ENCODE assay signal across 14 cellular contexts in genomic region chr2:108271691-108272253, GRCh38. TPM values are rescaled to one million over a fixed set of nuclear protein-coding genes. Genes with fewer than 3 reads are reported as not detected.
DNase-seq lines count a peak whose midpoint lies in the region; ATAC-seq and TF ChIP-seq lines count a peak whose summit lies in the region.
"Had no signal": no experiment of that assay in that cellular context is flagged by ENCODE, and none has a peak within 500 bp of the region (broad histone marks: within the 10 kb centered on the region; RNA-seq: fewer than 3 reads in every experiment).

No MANE protein-coding gene starts in this region.

- DNase-seq in HT1080 (ENCODE audit: low read depth) (peak; percentile 81), MCF 10A (ENCODE audit: unreplicated experiment) (peak; percentile 13), lung microvascular endothelial cell (ENCODE audit: low read depth in 2 of 2) (peak; percentile 12 to 61), NCI-H2196 (lab: John Stamatoyannopoulos, UW; ENCODE audit: unreplicated experiment) (no peak), OCI-M2 (lab: John Stamatoyannopoulos, UW; ENCODE audit: unreplicated experiment) (no peak), KG1 (lab: John Stamatoyannopoulos, UW) (no peak)
- DNase-seq: effector memory CD8-positive, alpha-beta T cell; NCI-H226 had no signal

- peaks cover 12% of the 10 kb centered on the region for H3K4me1 Mint-ChIP-seq in MCF 10A (ENCODE audit: insufficient read depth, unreplicated experiment)

- TF ChIP-seq CTCF in 22Rv1 (IDR thresholded peaks at IDR 0.05) (no peak), MCF 10A (IDR thresholded peaks at IDR 0.05; ENCODE audit: unreplicated experiment) (no peak)

- CTCF ChIA-PET in MCF 10A (lab: Yijun Ruan, JAX): interaction anchor here (0.6 kb wide), 1 partner anchor 718 kb away, joined by 4 read pairs; no protein-coding TSS in a partner anchor

- BruUV-seq in MCF 10A (replicated peaks; lab: Mats Ljungman, UMichigan): no TSS peak

- intact Hi-C loops in MCF 10A (cut with micrococcal nuclease): no loop called here

- no peak overlapping the region for H3K4me3 Mint-ChIP-seq in MCF 10A (ENCODE audit: unreplicated experiment)
- H3K4me3 Mint-ChIP-seq: effector memory CD8-positive, alpha-beta T cell; stimulated activated naive CD8-positive, alpha-beta T cell treated with anti-CD3 and anti-CD28 coated beads, Interleukin-15, Interleukin-2, amounts not matched to agents 100 ng/mL and 50 ng/mL, for 24 hours had no signal

- no peak for ATAC-seq in GM21515 (IDR thresholded peaks at IDR 0.05; ENCODE audit: unreplicated experiment)
- ATAC-seq: effector memory CD8-positive, alpha-beta T cell had no signal

- no peaks in the 10 kb centered on the region for H3K36me3 Mint-ChIP-seq in MCF 10A (ENCODE audit: insufficient read depth, unreplicated experiment)

- peaks cover 7% of the 10 kb centered on the region for H3K9me3 Mint-ChIP-seq in MCF 10A (ENCODE audit: unreplicated experiment)
- H3K9me3 Mint-ChIP-seq: stimulated activated naive CD8-positive, alpha-beta T cell treated with anti-CD3 and anti-CD28 coated beads, Interleukin-15, Interleukin-2, amounts not matched to agents 100 ng/mL and 50 ng/mL, for 24 hours had no signal

- H3K27ac ChIP-seq in 22Rv1: 0 out of 2 replicates have a peak overlapping the region, but pooled peaks have one; percentile 18
- H3K27ac ChIP-seq: BLaER1 had no signal

- no peak overlapping the region for H3K27ac Mint-ChIP-seq in MCF 10A (ENCODE audit: low read depth, unreplicated experiment)
- H3K27ac Mint-ChIP-seq: stimulated activated naive CD8-positive, alpha-beta T cell treated with anti-CD3 and anti-CD28 coated beads, Interleukin-15, Interleukin-2, amounts not matched to agents 100 ng/mL and 50 ng/mL, for 24 hours had no signal

- POLR2A ChIA-PET in MCF 10A (lab: Yijun Ruan, JAX): no interaction called here

- no peaks in the 10 kb centered on the region for H3K27me3 Mint-ChIP-seq in MCF 10A (ENCODE audit: insufficient read depth, unreplicated experiment)

RNA-seq across cellular contexts. Expression of gene SULT1C2, which starts 16.9 kb away (rescaled TPM):
- total RNA-seq in HT1080 (2014; rRNA removed; shearing (Covaris generic)): 1.8 and 2.3 TPM in 2 replicates
- polyA plus RNA-seq in HT1080 (2015; cell fraction: cytosol; rRNA removed): 0.77 and 1.2 TPM in 2 replicates
- 2.8 and 3.0 TPM in 2 replicates for polyA plus RNA-seq in HT1080 (2015; cell fraction: nucleus; rRNA removed)
- not detected in 2 replicates for total RNA-seq in MCF 10A (2022)
- not detected in 2 replicates for total RNA-seq in lung microvascular endothelial cell
- total RNA-seq: activated CD8-positive, alpha-beta memory T cell treated with anti-CD3 and anti-CD28 coated beads for 36 hours; pulmonary artery endothelial cell had no signal

RNA-seq across cellular contexts. Expression of gene SULT1C3, which starts 32.0 kb away (rescaled TPM):
- not detected in 2 replicates for total RNA-seq in HT1080 (2014; rRNA removed; shearing (Covaris generic))
- not detected in 2 replicates for polyA plus RNA-seq in HT1080 (2015; cell fraction: cytosol; rRNA removed)
- polyA plus RNA-seq in HT1080 (2015; cell fraction: nucleus; rRNA removed): not detected in 2 replicates
- total RNA-seq in MCF 10A (2022) (not detected in 2 replicates), lung microvascular endothelial cell (not detected in 2 replicates)
- total RNA-seq: activated CD8-positive, alpha-beta memory T cell treated with anti-CD3 and anti-CD28 coated beads for 36 hours; pulmonary artery endothelial cell had no signal

Comparison
In these comparisons a context has a peak if more than half of its experiments do, and no peak if none do; other contexts are left out.
1. DNase-seq: peak in HT1080 (single experiment), MCF 10A (single experiment) and lung microvascular endothelial cell (2 of 2); none in NCI-H2196 (single experiment), OCI-M2 (single experiment) and KG1 (single experiment).